Comparison of ENCODE assay signal across 9 cellular contexts in the genomic region with DNA sequence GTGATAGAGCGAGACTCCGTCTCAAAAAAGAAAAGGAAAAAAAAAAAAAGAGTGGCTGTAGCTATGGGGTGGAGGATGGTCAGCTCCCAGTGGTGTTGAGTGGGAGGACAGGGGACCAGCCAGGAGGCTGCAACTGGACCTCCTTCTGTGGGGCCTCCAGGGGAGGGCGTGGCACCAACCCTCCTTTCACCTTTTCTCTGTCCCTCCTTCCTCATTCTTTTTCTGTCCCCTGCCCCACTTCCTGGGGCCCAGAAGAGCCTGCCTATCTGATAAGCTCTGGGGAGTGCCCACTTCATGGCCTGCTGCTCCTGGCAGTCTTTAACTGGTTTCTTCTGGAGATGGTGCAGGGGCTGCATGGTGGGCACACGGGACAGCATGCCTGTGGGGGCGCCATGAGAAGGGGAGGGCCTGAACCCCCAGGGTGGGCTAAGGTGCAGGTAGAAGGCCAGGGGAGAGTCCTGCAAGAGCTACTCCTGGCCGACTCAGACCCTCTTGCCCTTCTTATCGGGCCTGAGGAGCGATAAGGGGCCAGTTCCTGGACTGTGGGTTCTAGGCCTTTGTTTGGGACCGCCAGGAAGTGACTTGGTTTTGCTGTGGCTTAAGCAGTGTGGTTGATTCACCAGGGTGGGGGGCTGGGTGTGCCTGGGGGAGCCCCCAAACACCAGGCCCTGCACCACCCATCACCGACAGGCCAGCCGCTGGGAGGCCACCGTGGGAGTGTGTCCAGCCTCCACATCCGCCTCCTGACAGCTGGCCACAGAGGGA. TPM values are rescaled to one million over a fixed set of nuclear protein-coding genes. Genes with fewer than 3 reads are reported as not detected.
DNase-seq lines count a peak whose midpoint lies in the region; ATAC-seq and TF ChIP-seq lines count a peak whose summit lies in the region.
"Had no signal": no experiment of that assay in that cellular context is flagged by ENCODE, and none has a peak within 500 bp of the region (broad histone marks: within the 10 kb centered on the region; RNA-seq: fewer than 3 reads in every experiment).

No MANE protein-coding gene starts in this region.

- intact Hi-C loops in cardiac septum (cut with DNase I), result no loop called here

- H3K4me3 ChIP-seq in skeletal muscle tissue (ENCODE audit: low read length in 3 of 3), result no peak overlapping the region
- H3K4me3 ChIP-seq in foreskin fibroblast (ENCODE audit: low read depth in 1 of 2, low read length in 2 of 2), result no peak overlapping the region

- no peaks in the 10 kb centered on the region for H3K27me3 ChIP-seq in skeletal muscle tissue (ENCODE audit: control insufficient read depth in 3 of 3, insufficient read depth in 3 of 3, low read length in 3 of 3)

- no peaks in the 10 kb centered on the region for H3K36me3 ChIP-seq in skeletal muscle tissue (ENCODE audit: control insufficient read depth in 3 of 3, insufficient read depth in 3 of 3, low read length in 3 of 3)

- no peak for TF ChIP-seq CTCF in foreskin fibroblast (IDR thresholded peaks at IDR 0.05; ENCODE audit: low read depth, low read length)

- peak; percentile 33 for ATAC-seq in GM21447 (IDR thresholded peaks at IDR 0.05; ENCODE audit: unreplicated experiment)
- ATAC-seq in GM19397 (IDR thresholded peaks at IDR 0.05; ENCODE audit: unreplicated experiment), result no peak

- H3K9ac ChIP-seq in skeletal muscle tissue (ENCODE audit: low read depth in 1 of 3, low read length in 3 of 3), result peak overlapping the region in 1 of 3 donors; percentile 23

- peak overlapping the region; percentile 50 for H3K27ac ChIP-seq in skeletal muscle tissue (ENCODE audit: low read depth, low read length)

- DNase-seq in cardiac septum (ENCODE audit: low spot score), result peak; percentile 81
- no peak for DNase-seq in foreskin fibroblast
- no peak for DNase-seq in DMS114 treated with DMSO at 0.1 percent for 48 hours (lab: John Stamatoyannopoulos, UW; ENCODE audit: unreplicated experiment)
- DNase-seq in C1 segment of cervical spinal cord (lab: John Stamatoyannopoulos, UW), result no peak
- DNase-seq: activated CD4-positive, alpha-beta T cell treated with anti-CD3 and anti-CD28 coated beads, Interleukin-2, amount 50 U/mL, for 48 hours had no signal

- H3K4me1 ChIP-seq in skeletal muscle tissue (ENCODE audit: control insufficient read depth in 3 of 3, insufficient read depth in 3 of 3, low read length in 3 of 3), result peaks cover 12 to 14% (median 12%) of the 10 kb centered on the region in 3 donors

- no peaks in the 10 kb centered on the region for H3K9me3 ChIP-seq in skeletal muscle tissue (ENCODE audit: control insufficient read depth in 3 of 3, low read length in 3 of 3)

TF ChIP-seq in PFSK-1, 5 proteins besides CTCF, POLR2A, EP300 and RAD21:
- TF ChIP-seq FOXP2 (optimal IDR thresholded peaks at IDR 0.05; ENCODE audit: borderline replicate concordance, extremely low read depth, extremely low read length, insufficient read depth) (peak; percentile 26), TAF1 (IDR thresholded peaks at IDR 0.05; ENCODE audit: borderline replicate concordance, insufficient read depth, low read length) (no peak), SIN3A (IDR thresholded peaks at IDR 0.05; ENCODE audit: borderline replicate concordance, insufficient read depth, low read length) (no peak), REST (IDR thresholded peaks at IDR 0.05; ENCODE audit: insufficient read depth in 1 of 2, low read depth in 2 of 2, low read length in 2 of 2) (no peak)

RNA-seq across cellular contexts. Expression of gene FLNB, which starts 49.4 kb away (rescaled TPM):
- 143 TPM for polyA plus RNA-seq in PFSK-1 (2012; ENCODE audit: insufficient read length, low read depth)
- total RNA-seq in cardiac septum (58.1 TPM), skeletal muscle tissue (80.9 TPM)
